In genomic region chr15:80844011-80844732, GRCh38 we compare ENCODE assay signal across 16 cellular contexts.
DNase-seq lines count a peak whose midpoint lies in the region; ATAC-seq and TF ChIP-seq lines count a peak whose summit lies in the region.
"Had no signal": no experiment of that assay in that cellular context is flagged by ENCODE, and none has a peak within 500 bp of the region (broad histone marks: within the 10 kb centered on the region; RNA-seq: fewer than 3 reads in every experiment).

No MANE protein-coding gene starts in this region.

- no peak overlapping the region for H3K56ac ChIP-seq in IMR-90 (ENCODE audit: extremely low read depth, insufficient read depth, low read length)

- H3K4me1 Mint-ChIP-seq in CD4-positive, alpha-beta memory T cell, result no peaks in the 10 kb centered on the region
- H3K4me1 Mint-ChIP-seq: B cell had no signal

- no peak overlapping the region for H2BK5ac ChIP-seq in IMR-90 (ENCODE audit: low read depth, low read length, poor library complexity, severe bottlenecking)

- POLR2A ChIA-PET in IMR-90 (lab: Charles Lee; ENCODE audit: unreplicated experiment), result no interaction called here
- POLR2A ChIA-PET in CD4-positive, alpha-beta memory T cell (lab: Charles Lee; ENCODE audit: partially characterized antibody), result no interaction called here

- no peak overlapping the region for H4K5ac ChIP-seq in IMR-90 (ENCODE audit: low read depth, low read length)

- whole genome bisulfite sequencing in IMR-90 (ENCODE audit: extremely low coverage in 2 of 2, insufficient read length in 1 of 2), 2 experiments, result 86% methylated on average over 7 of the region's 11 CpGs; no CpG with 5 or more reads in 1 of the 2 experiments
- 61% methylated on average over 5 to 11 of the region's 11 CpGs for WGBS in body of pancreas, 2 donors

- H3K27ac Mint-ChIP-seq in CD4-positive, alpha-beta memory T cell, result no peak overlapping the region
- H3K27ac Mint-ChIP-seq: activated naive CD4-positive, alpha-beta T cell treated with anti-CD3 and anti-CD28 coated beads, Interleukin-2, amount 50 U/mL, for 72 hours; B cell; stimulated activated naive CD8-positive, alpha-beta T cell treated with anti-CD3 and anti-CD28 coated beads, Interleukin-15, Interleukin-2, amounts not matched to agents 100 ng/mL and 50 ng/mL, for 24 hours had no signal

- peaks cover 0 to 25% of the 10 kb centered on the region in 2 experiments; a peak in 3 of 4 replicates for H3K79me1 ChIP-seq in IMR-90 (ENCODE audit: low read depth in 1 of 2, low read length in 2 of 2)

- no TSS peak for BruUV-seq in IMR-90 (replicated peaks; lab: Mats Ljungman, UMichigan)

- peaks cover 92% of the 10 kb centered on the region for H4K20me1 ChIP-seq in IMR-90 (ENCODE audit: insufficient read depth, low read length)

- H3K9me3 ChIP-seq in IMR-90 (ENCODE audit: control insufficient read depth, insufficient read depth, low read length) (no peaks in the 10 kb centered on the region), body of pancreas (no peaks in the 10 kb centered on the region)
- H3K9me3 ChIP-seq in CD4-positive, alpha-beta memory T cell (ENCODE audit: control insufficient read depth in 1 of 2, low read length in 2 of 2), result no peaks in the 10 kb centered on the region
- H3K9me3 ChIP-seq: gastrocnemius medialis had no signal

- in situ Hi-C loops in IMR-90 (cut with MboI; ENCODE audit: low sequenced_read_pairs) (loop anchor here (5.0 kb wide), 1 partner anchor 48 kb away; no protein-coding TSS in a partner anchor), astrocyte of the spinal cord (cut with HindIII; ENCODE audit: low sequenced_read_pairs) (no loop called here)

- no peak overlapping the region for H2AFZ ChIP-seq in IMR-90 (replicated peaks; ENCODE audit: low read length, poor library complexity)

- H3K36me3 ChIP-seq in IMR-90 (ENCODE audit: control insufficient read depth, insufficient read depth, low read length) (peaks cover 77% of the 10 kb centered on the region), body of pancreas (replicated peaks in 1 of 2; ENCODE audit: insufficient read depth in 1 of 2, low read depth in 2 of 2) (no peaks in the 10 kb centered on the region)
- no peaks in the 10 kb centered on the region for H3K36me3 ChIP-seq in CD4-positive, alpha-beta memory T cell (ENCODE audit: insufficient read depth, low read length)
- H3K36me3 ChIP-seq: gastrocnemius medialis had no signal

- intact Hi-C loops in IMR-90 (cut with micrococcal nuclease) (no loop called here), body of pancreas (cut with DNase I) (no loop called here)
- intact Hi-C loops in CD4-positive, alpha-beta memory T cell (cut with micrococcal nuclease), result no loop called here

- H3K27me3 Mint-ChIP-seq in CD4-positive, alpha-beta memory T cell, result peaks cover 14 to 30% of the 10 kb centered on the region in 2 donors
- H3K27me3 Mint-ChIP-seq: stimulated activated naive CD8-positive, alpha-beta T cell treated with anti-CD3 and anti-CD28 coated beads, Interleukin-15, Interleukin-2, amounts not matched to agents 100 ng/mL and 50 ng/mL, for 24 hours had no signal

- no peak overlapping the region for H3K18ac ChIP-seq in IMR-90 (ENCODE audit: low read depth, low read length)

- peak; percentile 85 for DNase-seq in AG20443 (ENCODE audit: low spot score)
- peak; percentile 64 for DNase-seq in IMR-90
- DNase-seq in astrocyte of the spinal cord (ENCODE audit: low read depth, low spot score), result peak; percentile 25
- peak; percentile 62 for DNase-seq in kidney tubule cell (ENCODE audit: low spot score)
- DNase-seq in body of pancreas, result no peak
- DNase-seq in NCI-H1092 (lab: John Stamatoyannopoulos, UW), result no peak
- DNase-seq in CD4-positive, alpha-beta memory T cell, result no peak
- DNase-seq: gastrocnemius medialis, NCI-H1930, right cardiac atrium had no signal

- H3K4me3 ChIP-seq in IMR-90 (ENCODE audit: insufficient read depth, low read depth, low read length) (no peak overlapping the region), astrocyte of the spinal cord (ENCODE audit: low read depth, low read length) (no peak overlapping the region), body of pancreas (no peak overlapping the region)
- no peak overlapping the region for H3K4me3 ChIP-seq in CD4-positive, alpha-beta memory T cell (ENCODE audit: low read length in 2 of 2)
- H3K4me3 ChIP-seq: gastrocnemius medialis, K562 had no signal

- TF ChIP-seq CTCF in IMR-90 (conservative IDR thresholded peaks at IDR 0.05; ENCODE audit: low read depth, low read length), result no peak
- TF ChIP-seq CTCF in astrocyte of the spinal cord (IDR thresholded peaks at IDR 0.05; ENCODE audit: low read depth, low read length), result no peak
- no peak for TF ChIP-seq CTCF in body of pancreas (IDR thresholded peaks at IDR 0.05)

- H3K4me1 ChIP-seq in IMR-90 (ENCODE audit: control insufficient read depth, insufficient read depth, low read length) (peaks cover 3% of the 10 kb centered on the region; the same call in 1 of the 2 replicates), body of pancreas (no peaks in the 10 kb centered on the region)
- no peaks in the 10 kb centered on the region for H3K4me1 ChIP-seq in CD4-positive, alpha-beta memory T cell (ENCODE audit: insufficient read depth, low read length)
- H3K4me1 ChIP-seq: gastrocnemius medialis had no signal

- H3K9ac ChIP-seq in IMR-90 (ENCODE audit: low read depth, low read length), result no peak overlapping the region

- H3K4ac ChIP-seq in IMR-90 (ENCODE audit: low read depth, low read length), result 0 out of 2 replicates have a peak overlapping the region, but pooled peaks have one; percentile 52

- no peak for TF ChIP-seq RAD21 in IMR-90 (IDR thresholded peaks at IDR 0.05; ENCODE audit: low read length)

- ATAC-seq in IMR-90 (ENCODE audit: low read depth) (peak; percentile 30), GM19351 (IDR thresholded peaks at IDR 0.05; ENCODE audit: unreplicated experiment) (no peak), body of pancreas (no peak)
- ATAC-seq: activated naive CD4-positive, alpha-beta T cell treated with anti-CD3 and anti-CD28 coated beads, Interleukin-2, amount 50 U/mL, for 72 hours; K562; right cardiac atrium had no signal

- no peak overlapping the region for H3K4me2 ChIP-seq in IMR-90 (ENCODE audit: low read depth, low read length)

- dilution Hi-C loops in IMR-90 (cut with HindIII; ENCODE audit: low sequenced_read_pairs, unreplicated experiment), result no loop called here

- peaks cover 6% of the 10 kb centered on the region; the same call in 1 of the 2 replicates for H3K9me1 ChIP-seq in IMR-90 (ENCODE audit: insufficient read depth, low read length)

- no peak overlapping the region for H4K91ac ChIP-seq in IMR-90 (ENCODE audit: insufficient read depth, low read depth, low read length)

- H3K36me3 Mint-ChIP-seq in CD4-positive, alpha-beta memory T cell, result no peaks in the 10 kb centered on the region
- H3K36me3 Mint-ChIP-seq: activated naive CD4-positive, alpha-beta T cell treated with anti-CD3 and anti-CD28 coated beads, Interleukin-2, amount 50 U/mL, for 72 hours had no signal

- H3K23ac ChIP-seq in IMR-90 (ENCODE audit: low read depth, low read length), result no peak overlapping the region

- peak overlapping the region; percentile 67; the same call in 1 of the 2 replicates for H2BK20ac ChIP-seq in IMR-90 (ENCODE audit: low read depth, low read length)

- TF ChIP-seq POLR2A in IMR-90 (IDR thresholded peaks at IDR 0.05; ENCODE audit: low read depth, low read length) (no peak), body of pancreas (IDR thresholded peaks at IDR 0.05) (no peak)

- H3K4me3 Mint-ChIP-seq in CD4-positive, alpha-beta memory T cell, result no peak overlapping the region
- H3K4me3 Mint-ChIP-seq: B cell; stimulated activated naive CD8-positive, alpha-beta T cell treated with anti-CD3 and anti-CD28 coated beads, Interleukin-15, Interleukin-2, amounts not matched to agents 100 ng/mL and 50 ng/mL, for 24 hours had no signal

- no peak overlapping the region for H4K8ac ChIP-seq in IMR-90 (ENCODE audit: low read depth in 2 of 2, low read length in 2 of 2)

- no peak overlapping the region; the same call in 1 of the 2 replicates for H2BK120ac ChIP-seq in IMR-90 (ENCODE audit: low read depth, low read length)

- no peak overlapping the region for H2BK15ac ChIP-seq in IMR-90 (ENCODE audit: low read depth, low read length)

- no peak overlapping the region for H2AK9ac ChIP-seq in IMR-90 (replicated peaks; ENCODE audit: low read depth, low read length, poor library complexity)

- H3K27me3 ChIP-seq in IMR-90 (ENCODE audit: control insufficient read depth, insufficient read depth, low read length) (no peaks in the 10 kb centered on the region), body of pancreas (no peaks in the 10 kb centered on the region)
- no peaks in the 10 kb centered on the region for H3K27me3 ChIP-seq in CD4-positive, alpha-beta memory T cell (ENCODE audit: insufficient read depth, low read length)

- 0 out of 2 replicates have a peak overlapping the region, but pooled peaks have one; percentile 40 for H3K14ac ChIP-seq in IMR-90 (replicated peaks; ENCODE audit: low read depth, low read length)

- H3K27ac ChIP-seq in IMR-90 (ENCODE audit: insufficient read depth, low read length) (no peak overlapping the region), body of pancreas (no peak overlapping the region)
- H3K27ac ChIP-seq in CD4-positive, alpha-beta memory T cell (ENCODE audit: low read depth, low read length), result no peak overlapping the region
- H3K27ac ChIP-seq: gastrocnemius medialis, VCaP had no signal

- CTCF ChIA-PET in IMR-90 (lab: Yijun Ruan, JAX), result interaction anchor here (0.6 to 0.8 kb wide), 2 partner anchors 10 kb away, joined by 3 read pairs; no protein-coding TSS in a partner anchor
- CTCF ChIA-PET in CD4-positive, alpha-beta memory T cell (lab: Charles Lee; ENCODE audit: partially characterized antibody), result interaction anchor here (0.8 kb wide), 1 partner anchor 11 kb away, joined by 3 read pairs; no protein-coding TSS in a partner anchor

- H2AK5ac ChIP-seq in IMR-90 (ENCODE audit: low read depth, low read length), result no peak overlapping the region; the same call in 1 of the 2 replicates

- peaks cover 0 to 1% (median 0%) of the 10 kb centered on the region in 8 donors for H3K9me3 Mint-ChIP-seq in CD4-positive, alpha-beta memory T cell
- H3K9me3 Mint-ChIP-seq: activated naive CD4-positive, alpha-beta T cell treated with anti-CD3 and anti-CD28 coated beads, Interleukin-2, amount 50 U/mL, for 72 hours; stimulated activated naive CD8-positive, alpha-beta T cell treated with anti-CD3 and anti-CD28 coated beads, Interleukin-15, Interleukin-2, amounts not matched to agents 100 ng/mL and 50 ng/mL, for 24 hours had no signal

TF ChIP-seq in IMR-90, 13 proteins besides CTCF, POLR2A, EP300 and RAD21 (continues in another document):
- TF ChIP-seq SMC3 (IDR thresholded peaks at IDR 0.05; ENCODE audit: low read depth, low read length) (no peak), BHLHE40 (IDR thresholded peaks at IDR 0.05; ENCODE audit: low read depth, low read length) (no peak), CEBPB (IDR thresholded peaks at IDR 0.05; ENCODE audit: low read depth, low read length) (no peak), USF2 (IDR thresholded peaks at IDR 0.05; ENCODE audit: low read depth, low read length) (no peak)

Comparison
In these comparisons a context has a peak if more than half of its experiments do, and no peak if none do; other contexts are left out.
1. DNase-seq: peak in AG20443 (single experiment), IMR-90 (single experiment), astrocyte of the spinal cord (single experiment) and kidney tubule cell (single experiment); none in body of pancreas (0 of 4), NCI-H1092 (single experiment) and CD4-positive, alpha-beta memory T cell (0 of 5).